14 cellular contexts compared by ENCODE assay signal in genomic region chr6:39666706-39667489, GRCh38. TPM values are rescaled to one million over a fixed set of nuclear protein-coding genes. Genes with fewer than 3 reads are reported as not detected.
DNase-seq lines count a peak whose midpoint lies in the region; ATAC-seq and TF ChIP-seq lines count a peak whose summit lies in the region.
"Had no signal": no experiment of that assay in that cellular context is flagged by ENCODE, and none has a peak within 500 bp of the region (broad histone marks: within the 10 kb centered on the region; RNA-seq: fewer than 3 reads in every experiment).

No MANE protein-coding gene starts in this region.

- peak overlapping the region; percentile 2 for H4K8ac ChIP-seq in mesendoderm (ENCODE audit: low read depth, low read length)

- H3K18ac ChIP-seq in mesendoderm (ENCODE audit: low read length) = no peak overlapping the region

- H3K4me1 Mint-ChIP-seq in Calu3 (ENCODE audit: low read depth, unreplicated experiment) = no peaks in the 10 kb centered on the region

- DNase-seq in NCI-H526 treated with DMSO at 0.1 percent for 48 hours (lab: John Stamatoyannopoulos, UW) = peak; percentile 36
- DNase-seq in dorsolateral prefrontal cortex = no peak
- DNase-seq in mesendoderm = no peak
- peak; percentile 64 for DNase-seq in superior temporal gyrus (ENCODE audit: extremely low spot score)
- no peak for DNase-seq in Calu3
- DNase-seq in lower leg skin (ENCODE audit: low spot score in 2 of 2) = no peak
- DNase-seq: NCI-H1048; NCI-H524; NK-92 treated with Interleukin-12 subunit alpha and Interleukin-12 subunit beta, amount 100 ng/mL, for 24 hours had no signal

- no peaks in the 10 kb centered on the region for H3K79me1 ChIP-seq in mesendoderm (ENCODE audit: low read length)

- H3K79me2 ChIP-seq in mesendoderm (ENCODE audit: control insufficient read depth, insufficient read depth, low read length) = no peaks in the 10 kb centered on the region

- WGBS in mesendoderm (ENCODE audit: extremely low coverage, insufficient coverage, low lambda C conversion rate) = no CpG with 5 or more reads among the region's 9 CpGs
- 66 to 71% methylated on average over 9 of the region's 9 CpGs for WGBS in lower leg skin, 2 donors

- H3K4ac ChIP-seq in mesendoderm (ENCODE audit: low read depth, low read length) = no peak overlapping the region

- peaks cover 4% of the 10 kb centered on the region for H3K9me3 Mint-ChIP-seq in Calu3 (ENCODE audit: low read depth, unreplicated experiment)

- no peaks in the 10 kb centered on the region for H3K36me3 Mint-ChIP-seq in Calu3 (ENCODE audit: insufficient read depth, unreplicated experiment)

- no peak overlapping the region for H3K9ac ChIP-seq in mesendoderm (ENCODE audit: low read length)

- no peaks in the 10 kb centered on the region for H3K4me1 ChIP-seq in mesendoderm (ENCODE audit: control insufficient read depth, low read depth, low read length)
- H3K4me1 ChIP-seq: HAP-1 had no signal

- H2AK5ac ChIP-seq in mesendoderm (ENCODE audit: low read length) = no peak overlapping the region

- H3K27me3 Mint-ChIP-seq in Calu3 (ENCODE audit: unreplicated experiment) = peaks cover 11% of the 10 kb centered on the region

- peak overlapping the region; percentile 7 to 94 (median 81) for H3K27ac ChIP-seq in dorsolateral prefrontal cortex
- H3K27ac ChIP-seq in mesendoderm (ENCODE audit: low read depth, low read length) = no peak overlapping the region
- H3K27ac ChIP-seq: C4-2B, SJSA1 had no signal

- H3K56ac ChIP-seq in mesendoderm (ENCODE audit: low read length) = no peak overlapping the region

- H2BK5ac ChIP-seq in mesendoderm (ENCODE audit: low read length) = no peak overlapping the region

- no peak overlapping the region for H2BK15ac ChIP-seq in mesendoderm (replicated peaks; ENCODE audit: low read depth)

- intact Hi-C loops in dorsolateral prefrontal cortex (cut with DNase I) (loop anchor here (5.0 to 10.0 kb wide), 4 partner anchors 48 to 128 kb away; partner anchors contain the start of genes DAAM2 (in 1 of the 2) and KIF6 (in 1 of the 2)), Calu3 (cut with micrococcal nuclease; ENCODE audit: unreplicated experiment) (no loop called here), lower leg skin (cut with DNase I; ENCODE audit: low total_unique reads) (no loop called here)

- no peak overlapping the region for H3K4me2 ChIP-seq in mesendoderm (ENCODE audit: low read length)

- H3K27me3 ChIP-seq in dorsolateral prefrontal cortex = no peaks in the 10 kb centered on the region
- no peaks in the 10 kb centered on the region for H3K27me3 ChIP-seq in mesendoderm (ENCODE audit: insufficient read depth, low read length, poor library complexity)
- H3K27me3 ChIP-seq: SJSA1 had no signal

- no peak overlapping the region for H3K4me3 Mint-ChIP-seq in Calu3 (ENCODE audit: low read depth, unreplicated experiment)

- H3K36me3 ChIP-seq in mesendoderm (ENCODE audit: control insufficient read depth, insufficient read depth, low read length) = no peaks in the 10 kb centered on the region
- H3K36me3 ChIP-seq: HAP-1, SJSA1 had no signal

- no peak overlapping the region for H3K27ac Mint-ChIP-seq in Calu3 (ENCODE audit: unreplicated experiment)

- no peak overlapping the region for H3K23ac ChIP-seq in mesendoderm (ENCODE audit: low read length)

- ATAC-seq in GM18505 (IDR thresholded peaks at IDR 0.05; ENCODE audit: unreplicated experiment) = no peak

- no peak for TF ChIP-seq POLR2A in lower leg skin (IDR thresholded peaks at IDR 0.05)
- TF ChIP-seq POLR2A in GM18505 (IDR thresholded peaks at IDR 0.05; ENCODE audit: borderline replicate concordance, extremely low read depth, insufficient read depth, insufficient read length) = no peak

- no peak overlapping the region for H4K5ac ChIP-seq in mesendoderm (ENCODE audit: low read length)

- BruUV-seq in Calu3 (replicated peaks; lab: Mats Ljungman, UMichigan) = no TSS peak

- CTCF ChIA-PET in Calu3 (lab: Charles Lee) = no interaction called here

- TF ChIP-seq CTCF in dorsolateral prefrontal cortex (IDR thresholded peaks at IDR 0.05 in 54 of 56, conservative IDR thresholded peaks at IDR 0.05 in 2 of 56; ENCODE audit: low read depth in 1 of 56, partially characterized antibody in 56 of 56) = no peak
- TF ChIP-seq CTCF in Calu3 (IDR thresholded peaks at IDR 0.05; ENCODE audit: unreplicated experiment) = no peak
- TF ChIP-seq CTCF in lower leg skin (IDR thresholded peaks at IDR 0.05) = no peak

- H3K4me3 ChIP-seq in dorsolateral prefrontal cortex (peak overlapping the region in 1 of 59 donors; percentile 8), mesendoderm (ENCODE audit: low read length) (no peak overlapping the region), lower leg skin (ENCODE audit: low read depth, poor library complexity, severe bottlenecking) (no peak overlapping the region)
- H3K4me3 ChIP-seq: HAP-1, SJSA1 had no signal

- H2BK120ac ChIP-seq in mesendoderm (ENCODE audit: low read depth, low read length) = no peak overlapping the region

RNA-seq across cellular contexts. Expression of gene KIF6, which starts 58.3 kb away (rescaled TPM):
- 10 to 100 TPM in 77 of 120 experiments, 1 to 10 TPM in 43; 3.2 to 34.6 (median 11.4) TPM for total RNA-seq in dorsolateral prefrontal cortex
- polyA plus RNA-seq in mesendoderm (2013, experiment 1 of 2) = 0.52 TPM
- polyA plus RNA-seq in mesendoderm (2013, experiment 2 of 2) = 0.76 TPM
- total RNA-seq in Calu3 (2022) = 0.45 TPM in 1 of 2 replicates, not detected in the other
- total RNA-seq in lower leg skin = under 1 TPM in 3 of 4 donors, not detected in 1; 0.10 to 0.61 (median 0.13) TPM
- total RNA-seq: HT-29, SJSA1 had no signal

Comparison
In these comparisons a context has a peak if more than half of its experiments do, and no peak if none do; other contexts are left out.
1. DNase-seq: peak in NCI-H526 treated with DMSO at 0.1 percent for 48 hours (single experiment) and superior temporal gyrus (single experiment); none in dorsolateral prefrontal cortex (0 of 10), mesendoderm (single experiment), Calu3 (single experiment) and lower leg skin (0 of 2).
2. intact Hi-C loops: an anchor here in dorsolateral prefrontal cortex (5.0 to 10.0 kb wide); none called in Calu3 and lower leg skin.